Comparison of ENCODE assay signal across 1 cellular context in the genomic region with DNA sequence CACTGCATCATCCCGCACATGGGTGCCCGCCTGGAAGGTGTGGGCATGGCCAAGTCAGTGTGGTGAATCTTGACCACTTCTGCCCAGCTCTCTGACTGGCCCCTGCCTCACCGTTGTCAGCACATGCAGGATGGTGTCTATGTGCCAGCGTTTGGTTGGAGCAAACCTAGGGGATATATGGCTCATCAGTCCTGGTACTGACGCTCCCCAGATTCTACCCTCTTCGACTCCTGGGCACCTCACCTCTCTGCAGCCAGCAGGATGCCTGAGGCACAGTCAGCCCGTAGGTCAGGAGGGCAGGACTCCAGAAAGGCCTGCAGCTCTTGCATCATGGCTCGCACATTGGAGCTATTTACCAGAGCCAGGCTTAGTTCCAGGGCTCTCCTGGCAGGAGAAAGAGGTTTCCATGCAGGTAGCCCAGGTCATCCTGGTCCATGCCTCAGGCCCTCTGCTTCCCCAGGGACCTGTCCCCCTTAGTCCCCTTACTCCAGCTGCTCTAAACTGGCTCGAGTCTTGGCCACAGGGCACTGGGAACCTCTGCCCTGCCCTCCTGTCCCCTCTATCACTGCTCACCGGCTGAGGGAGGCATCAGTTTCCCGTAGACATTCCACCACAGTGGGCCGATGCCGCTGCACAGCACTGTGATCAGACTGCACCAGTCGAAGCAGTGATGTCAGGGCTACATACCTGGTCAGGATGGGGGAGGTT.
TF ChIP-seq lines count a peak whose summit lies in the region.

No MANE protein-coding gene starts in this region.

TF ChIP-seq in neural cell, 6 proteins besides CTCF, POLR2A, EP300 and RAD21:
- peak; percentile 36 for TF ChIP-seq TAF1 (IDR thresholded peaks at IDR 0.05; ENCODE audit: low read depth)
- no peak for TF ChIP-seq EZH2 (IDR thresholded peaks at IDR 0.05; ENCODE audit: borderline replicate concordance, insufficient read depth, low read length, poor library complexity, severe bottlenecking)
- no peak for TF ChIP-seq SMC3 (conservative IDR thresholded peaks at IDR 0.05; ENCODE audit: poor library complexity)
- TF ChIP-seq POLR2AphosphoS5 (IDR thresholded peaks at IDR 0.05): no peak
- TF ChIP-seq, protein P1, sequence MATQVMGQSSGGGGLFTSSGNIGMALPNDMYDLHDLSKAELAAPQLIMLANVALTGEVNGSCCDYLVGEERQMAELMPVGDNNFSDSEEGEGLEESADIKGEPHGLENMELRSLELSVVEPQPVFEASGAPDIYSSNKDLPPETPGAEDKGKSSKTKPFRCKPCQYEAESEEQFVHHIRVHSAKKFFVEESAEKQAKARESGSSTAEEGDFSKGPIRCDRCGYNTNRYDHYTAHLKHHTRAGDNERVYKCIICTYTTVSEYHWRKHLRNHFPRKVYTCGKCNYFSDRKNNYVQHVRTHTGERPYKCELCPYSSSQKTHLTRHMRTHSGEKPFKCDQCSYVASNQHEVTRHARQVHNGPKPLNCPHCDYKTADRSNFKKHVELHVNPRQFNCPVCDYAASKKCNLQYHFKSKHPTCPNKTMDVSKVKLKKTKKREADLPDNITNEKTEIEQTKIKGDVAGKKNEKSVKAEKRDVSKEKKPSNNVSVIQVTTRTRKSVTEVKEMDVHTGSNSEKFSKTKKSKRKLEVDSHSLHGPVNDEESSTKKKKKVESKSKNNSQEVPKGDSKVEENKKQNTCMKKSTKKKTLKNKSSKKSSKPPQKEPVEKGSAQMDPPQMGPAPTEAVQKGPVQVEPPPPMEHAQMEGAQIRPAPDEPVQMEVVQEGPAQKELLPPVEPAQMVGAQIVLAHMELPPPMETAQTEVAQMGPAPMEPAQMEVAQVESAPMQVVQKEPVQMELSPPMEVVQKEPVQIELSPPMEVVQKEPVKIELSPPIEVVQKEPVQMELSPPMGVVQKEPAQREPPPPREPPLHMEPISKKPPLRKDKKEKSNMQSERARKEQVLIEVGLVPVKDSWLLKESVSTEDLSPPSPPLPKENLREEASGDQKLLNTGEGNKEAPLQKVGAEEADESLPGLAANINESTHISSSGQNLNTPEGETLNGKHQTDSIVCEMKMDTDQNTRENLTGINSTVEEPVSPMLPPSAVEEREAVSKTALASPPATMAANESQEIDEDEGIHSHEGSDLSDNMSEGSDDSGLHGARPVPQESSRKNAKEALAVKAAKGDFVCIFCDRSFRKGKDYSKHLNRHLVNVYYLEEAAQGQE (IDR thresholded peaks at IDR 0.05; ENCODE audit: borderline replicate concordance): no peak
- no peak for TF ChIP-seq MXI1 (conservative IDR thresholded peaks at IDR 0.05; ENCODE audit: poor library complexity, severe bottlenecking)
TF ChIP-seq in neural cell: peak in this region for 1.
